ENCODE assay signal across 1 cellular context in genomic region chr12:59085680-59086079, GRCh38.
TF ChIP-seq lines count a peak whose summit lies in the region.

No MANE protein-coding gene starts in this region.

TF ChIP-seq in GM23338, 12 proteins besides CTCF, POLR2A, EP300 and RAD21 (continued from another document):
- TF ChIP-seq ZNF462 (CRISPR knock-in tag; IDR thresholded peaks at IDR 0.05) (no peak), ETS1 (IDR thresholded peaks at IDR 0.05) (no peak), EZH2phosphoT487 (IDR thresholded peaks at IDR 0.05; ENCODE audit: unreplicated experiment) (no peak), ZNF114 (CRISPR knock-in tag; IDR thresholded peaks at IDR 0.05) (no peak), REST (IDR thresholded peaks at IDR 0.05; ENCODE audit: unreplicated experiment) (no peak), CREB1 (CRISPR knock-in tag; IDR thresholded peaks at IDR 0.05; ENCODE audit: low read depth) (no peak)
